ENCODE assay signal across 9 cellular contexts in the genomic region with DNA sequence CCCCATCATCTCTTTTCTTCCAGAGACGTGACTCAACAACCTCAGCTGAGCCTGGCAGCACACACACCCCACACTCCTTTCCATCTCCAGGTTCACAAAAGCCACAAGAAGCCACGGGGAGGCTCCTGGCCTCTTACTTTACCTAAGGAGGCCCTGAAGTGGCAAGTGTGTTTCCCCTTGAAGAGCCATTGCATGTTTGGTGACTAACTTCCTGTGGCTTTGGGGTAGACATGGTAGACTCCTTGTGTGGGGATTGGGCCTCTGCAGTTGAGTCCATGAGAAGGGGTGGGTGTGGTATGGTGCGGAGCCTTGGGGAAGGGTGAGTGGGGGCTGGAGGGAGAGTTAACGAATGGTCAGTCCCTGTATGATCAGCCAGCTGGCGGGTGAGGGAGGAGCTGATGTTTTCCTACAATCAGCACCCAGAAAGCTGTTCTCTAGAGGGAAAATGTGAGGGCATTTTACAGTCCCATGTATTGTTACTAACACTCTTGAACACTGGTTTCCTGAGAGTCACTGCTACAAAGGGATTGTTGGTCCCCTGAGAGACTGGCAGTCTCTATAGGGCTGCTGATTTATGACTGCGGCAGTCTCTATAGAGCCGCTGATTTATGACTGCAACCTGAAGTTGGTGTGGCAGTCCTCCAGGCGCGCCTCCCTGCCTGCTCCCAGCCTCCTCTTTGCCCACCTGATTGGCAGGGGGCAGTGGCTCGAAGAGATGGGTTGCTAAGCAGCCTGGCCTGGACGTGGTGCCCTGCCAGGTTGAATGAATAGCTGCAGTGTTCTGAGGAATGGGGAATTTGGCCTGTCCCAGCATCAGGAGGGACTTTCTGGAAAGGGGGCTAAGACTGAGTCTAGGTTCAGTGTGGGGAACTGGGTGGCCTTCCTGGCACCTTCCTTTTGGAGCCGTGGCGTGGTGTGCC. TPM values are rescaled to one million over a fixed set of nuclear protein-coding genes. Genes with fewer than 3 reads are reported as not detected.
DNase-seq lines count a peak whose midpoint lies in the region; ATAC-seq, FAIRE-seq and TF ChIP-seq lines count a peak whose summit lies in the region.
"Had no signal": no experiment of that assay in that cellular context is flagged by ENCODE, and none has a peak within 500 bp of the region (broad histone marks: within the 10 kb centered on the region; RNA-seq: fewer than 3 reads in every experiment).

No MANE protein-coding gene starts in this region.

- TF ChIP-seq CTCF in left ventricle myocardium inferior (IDR thresholded peaks at IDR 0.05; ENCODE audit: borderline replicate concordance), result no peak
- TF ChIP-seq CTCF in astrocyte (IDR thresholded peaks at IDR 0.05; ENCODE audit: insufficient read depth, low read depth, low read length), result no peak

- H3K27me3 Mint-ChIP-seq in astrocyte (ENCODE audit: low read depth, unreplicated experiment), result no peaks in the 10 kb centered on the region
- no peaks in the 10 kb centered on the region for H3K27me3 Mint-ChIP-seq in naive B cell

- no peaks in the 10 kb centered on the region for H3K9me3 ChIP-seq in left ventricle myocardium inferior (replicated peaks)
- no peaks in the 10 kb centered on the region for H3K9me3 ChIP-seq in astrocyte (ENCODE audit: insufficient read depth, low read depth, low read length)

- peak overlapping the region; percentile 83 for H3K27ac Mint-ChIP-seq in astrocyte (ENCODE audit: unreplicated experiment)
- peak overlapping the region; percentile 26 to 97 (median 92) for H3K27ac Mint-ChIP-seq in naive B cell

- H3K4me3 Mint-ChIP-seq in astrocyte (ENCODE audit: unreplicated experiment) (no peak overlapping the region), naive B cell (peak overlapping the region in 3 of 8 donors; percentile 30 to 39 (median 33))

- H3K4me3 ChIP-seq in left ventricle myocardium inferior, result no peak overlapping the region
- H3K4me3 ChIP-seq in astrocyte (ENCODE audit: insufficient read depth, low read depth, low read length), result no peak overlapping the region

- H3K36me3 Mint-ChIP-seq in astrocyte (ENCODE audit: low read depth, unreplicated experiment) (peaks cover 37% of the 10 kb centered on the region), naive B cell (peaks cover 6 to 8% of the 10 kb centered on the region in 2 donors)

- peaks cover 64% of the 10 kb centered on the region for H3K4me1 Mint-ChIP-seq in astrocyte (ENCODE audit: low read depth, unreplicated experiment)
- peaks cover 39 to 58% (median 49%) of the 10 kb centered on the region in 3 donors for H3K4me1 Mint-ChIP-seq in naive B cell

- H3K4me1 ChIP-seq in left ventricle myocardium inferior (peaks cover 88% of the 10 kb centered on the region), astrocyte (ENCODE audit: insufficient read depth, low read length) (peaks cover 70% of the 10 kb centered on the region)

- H3K9me3 Mint-ChIP-seq in astrocyte (ENCODE audit: unreplicated experiment), result no peaks in the 10 kb centered on the region
- H3K9me3 Mint-ChIP-seq in naive B cell, result no peaks in the 10 kb centered on the region

- peaks cover 73% of the 10 kb centered on the region for H3K79me2 ChIP-seq in astrocyte (ENCODE audit: insufficient read depth, low read length)

- H3K27ac ChIP-seq in left ventricle myocardium inferior (replicated peaks) (peak overlapping the region; percentile 96), astrocyte (ENCODE audit: low read depth, low read length) (peak overlapping the region; percentile 47)

- DNase-seq in left ventricle myocardium inferior (no peak), cardiac septum (ENCODE audit: low spot score) (no peak), astrocyte (ENCODE audit: low read depth) (peak; percentile 91), naive B cell (no peak), urothelium cell line (ENCODE audit: low spot score) (peak; percentile 41), NCI-H1694 (lab: John Stamatoyannopoulos, UW) (no peak)
- DNase-seq in effector CD4-positive, alpha-beta T cell, result no peak
- DNase-seq: T1000 had no signal

- H3K27me3 ChIP-seq in left ventricle myocardium inferior (ENCODE audit: low read depth), result no peaks in the 10 kb centered on the region
- H3K27me3 ChIP-seq in astrocyte (ENCODE audit: insufficient read depth, low read length), result no peaks in the 10 kb centered on the region

- H2AFZ ChIP-seq in astrocyte (ENCODE audit: low read depth, low read length), result no peak overlapping the region

- peak overlapping the region; percentile 21 for H3K9ac ChIP-seq in astrocyte (ENCODE audit: low read length)

- ATAC-seq in naive B cell (ENCODE audit: low read depth in 2 of 2) (no peak), GM19463 (IDR thresholded peaks at IDR 0.05; ENCODE audit: unreplicated experiment) (no peak)

- peaks cover 12% of the 10 kb centered on the region for H4K20me1 ChIP-seq in astrocyte (ENCODE audit: insufficient read depth, low read length)

- peaks cover 14% of the 10 kb centered on the region for H3K36me3 ChIP-seq in left ventricle myocardium inferior
- peaks cover 8% of the 10 kb centered on the region for H3K36me3 ChIP-seq in astrocyte (ENCODE audit: insufficient read depth, low read length)

- intact Hi-C loops in left ventricle myocardium inferior (cut with micrococcal nuclease), result no loop called here
- intact Hi-C loops in cardiac septum (cut with DNase I), result no loop called here

- FAIRE-seq in astrocyte (lab: Jason Lieb, UNC) (no peak), urothelium cell line (lab: Jason Lieb, UNC) (peak; percentile 50)

- peak overlapping the region; percentile 78 for H3K4me2 ChIP-seq in astrocyte (ENCODE audit: low read length)

RNA-seq across cellular contexts. Expression of gene SAP30BP, which starts 24.5 kb away (rescaled TPM):
- 47.2 TPM for total RNA-seq in left ventricle myocardium inferior
- total RNA-seq in cardiac septum, result 47.2 TPM
- total RNA-seq in astrocyte, result 98.1 and 99.2 TPM in 2 replicates
- 100 to 1,000 TPM in 1 of 6 donors, 10 to 100 TPM in 5; 72.3 to 105 (median 95.6) TPM for polyA plus RNA-seq in naive B cell (ENCODE audit: low read depth in 6 of 6)

RNA-seq across cellular contexts. Expression of gene RECQL5, which starts 24.7 kb away (rescaled TPM):
- 17.3 TPM for total RNA-seq in left ventricle myocardium inferior
- total RNA-seq in cardiac septum, result 11.3 TPM
- 24.6 and 25.9 TPM in 2 replicates for total RNA-seq in astrocyte
- polyA plus RNA-seq in naive B cell (ENCODE audit: low read depth in 6 of 6), result 10 to 100 TPM in 5 of 6 donors, 1 to 10 TPM in 1; 3.6 to 29.4 (median 16.3) TPM

RNA-seq across cellular contexts. Expression of gene ITGB4, which starts 29.6 kb away (rescaled TPM):
- total RNA-seq in left ventricle myocardium inferior (10.6 TPM), cardiac septum (5.7 TPM), astrocyte (2.1 and 6.6 TPM in 2 replicates)
- 1 to 10 TPM in 2 of 6 donors, under 1 TPM in 2, not detected in 2; 0.67 to 1.6 (median 1.1) TPM for polyA plus RNA-seq in naive B cell (ENCODE audit: low read depth in 6 of 6)

RNA-seq across cellular contexts. Expression of gene SMIM5, which starts 58.4 kb away (rescaled TPM):
- total RNA-seq in left ventricle myocardium inferior (14.0 TPM), cardiac septum (1.7 TPM), astrocyte (0.07 TPM in 1 of 2 replicates, not detected in the other)
- 1 to 10 TPM in 2 of 6 donors, under 1 TPM in 2, not detected in 2; 0.24 to 1.3 (median 1.1) TPM for polyA plus RNA-seq in naive B cell (ENCODE audit: low read depth in 6 of 6)

Comparison
In these comparisons a context has a peak if more than half of its experiments do, and no peak if none do; other contexts are left out.
1. DNase-seq: peak in astrocyte (single experiment) and urothelium cell line (single experiment); none in left ventricle myocardium inferior (single experiment), cardiac septum (single experiment), naive B cell (single experiment), NCI-H1694 (single experiment) and effector CD4-positive, alpha-beta T cell (single experiment).